In genomic region chr3:177554900-177555759, GRCh38 we compare ENCODE assay signal across 9 cellular contexts.
DNase-seq lines count a peak whose midpoint lies in the region; ATAC-seq and TF ChIP-seq lines count a peak whose summit lies in the region.
"Had no signal": no experiment of that assay in that cellular context is flagged by ENCODE, and none has a peak within 500 bp of the region (broad histone marks: within the 10 kb centered on the region; RNA-seq: fewer than 3 reads in every experiment).

No MANE protein-coding gene starts in this region.

- peak overlapping the region in 5 of 7 donors; percentile 27 to 76 (median 58) for H3K27ac Mint-ChIP-seq in CD4-positive, alpha-beta memory T cell
- no peak overlapping the region for H3K27ac Mint-ChIP-seq in mesothelial cell of epicardium
- H3K27ac Mint-ChIP-seq: activated T-cell treated with anti-CD3 and anti-CD28 coated beads, Interleukin-2, amount 50 U/mL, for 72 hours had no signal

- no peak for TF ChIP-seq POLR2A in testis (IDR thresholded peaks at IDR 0.05)

- peak overlapping the region; percentile 40 for H3K9ac ChIP-seq in MM.1S (ENCODE audit: low read length)
- H3K9ac ChIP-seq in mammary epithelial cell (ENCODE audit: insufficient read depth, low read length): no peak overlapping the region

- no peaks in the 10 kb centered on the region for H4K20me1 ChIP-seq in MM.1S (ENCODE audit: insufficient read depth, low read length)
- H4K20me1 ChIP-seq in mammary epithelial cell (ENCODE audit: insufficient read depth, low read length): no peaks in the 10 kb centered on the region

- ATAC-seq in lung (ENCODE audit: insufficient read depth, low FRiP score) (peak; percentile 61), HG03442 (IDR thresholded peaks at IDR 0.05; ENCODE audit: unreplicated experiment) (no peak)
- ATAC-seq: activated T-cell treated with anti-CD3 and anti-CD28 coated beads, Interleukin-2, amount 50 U/mL, for 72 hours had no signal

- H3K27me3 ChIP-seq in CD4-positive, alpha-beta memory T cell (ENCODE audit: insufficient read depth, low read length): no peaks in the 10 kb centered on the region
- H3K27me3 ChIP-seq in MM.1S (replicated peaks; ENCODE audit: insufficient read depth, low read length): no peaks in the 10 kb centered on the region
- H3K27me3 ChIP-seq in mammary epithelial cell (ENCODE audit: insufficient read depth, low read length): no peaks in the 10 kb centered on the region
- H3K27me3 ChIP-seq in lung (ENCODE audit: control insufficient read depth, insufficient read depth): no peaks in the 10 kb centered on the region
- no peaks in the 10 kb centered on the region for H3K27me3 ChIP-seq in testis

- peaks cover 47 to 78% (median 57%) of the 10 kb centered on the region in 4 donors for H3K4me1 Mint-ChIP-seq in CD4-positive, alpha-beta memory T cell
- peaks cover 4% of the 10 kb centered on the region for H3K4me1 Mint-ChIP-seq in mesothelial cell of epicardium

- no peaks in the 10 kb centered on the region for H3K36me3 Mint-ChIP-seq in CD4-positive, alpha-beta memory T cell
- H3K36me3 Mint-ChIP-seq in mesothelial cell of epicardium: no peaks in the 10 kb centered on the region

- DNase-seq in CD4-positive, alpha-beta memory T cell: no peak
- DNase-seq in MM.1S (peak; percentile 96), mammary epithelial cell (peak; percentile 80), lung (ENCODE audit: low spot score) (peak; percentile 35), mesothelial cell of epicardium (ENCODE audit: low spot score in 2 of 2, unreplicated experiment in 2 of 2) (no peak), testis (no peak), HUDEP-2 (lab: John Stamatoyannopoulos, UW; ENCODE audit: unreplicated experiment in 76 of 76) (no peak)

- no peak overlapping the region for H3K4me3 ChIP-seq in CD4-positive, alpha-beta memory T cell (ENCODE audit: low read length in 2 of 2)
- H3K4me3 ChIP-seq in MM.1S (ENCODE audit: low read length) (peak overlapping the region; percentile 14), mammary epithelial cell (replicated peaks in 1 of 3; ENCODE audit: insufficient read depth in 1 of 3, low read depth in 2 of 3, low read length in 3 of 3) (no peak overlapping the region), lung (no peak overlapping the region), testis (no peak overlapping the region)

- no peaks in the 10 kb centered on the region for H3K9me2 ChIP-seq in MM.1S (replicated peaks; ENCODE audit: insufficient read depth, low read length)

- CTCF ChIA-PET in CD4-positive, alpha-beta memory T cell (lab: Charles Lee; ENCODE audit: partially characterized antibody): interaction anchor here (1.0 to 1.4 kb wide), 2 partner anchors 19 to 39 kb away, joined by 3 to 4 read pairs; no protein-coding TSS in a partner anchor
- CTCF ChIA-PET in mammary epithelial cell (lab: Charles Lee; ENCODE audit: low non-redundant PET): interaction anchor here (0.9 kb wide), 1 partner anchor 92 kb away, joined by 3 read pairs; no protein-coding TSS in a partner anchor

- H3K79me2 ChIP-seq in MM.1S (ENCODE audit: low read length) (no peaks in the 10 kb centered on the region), mammary epithelial cell (ENCODE audit: insufficient read depth, low read length) (no peaks in the 10 kb centered on the region)

- intact Hi-C loops in CD4-positive, alpha-beta memory T cell (cut with micrococcal nuclease): no loop called here
- intact Hi-C loops in mammary epithelial cell (cut with micrococcal nuclease) (no loop called here), testis (cut with DNase I; ENCODE audit: low total_unique reads) (no loop called here)

- no peaks in the 10 kb centered on the region for H3K9me3 Mint-ChIP-seq in CD4-positive, alpha-beta memory T cell
- peaks cover 7% of the 10 kb centered on the region for H3K9me3 Mint-ChIP-seq in mesothelial cell of epicardium
- H3K9me3 Mint-ChIP-seq: activated T-cell treated with anti-CD3 and anti-CD28 coated beads, Interleukin-2, amount 50 U/mL, for 72 hours had no signal

- no TSS peak for BruUV-seq in mammary epithelial cell (replicated peaks; lab: Mats Ljungman, UMichigan)

- POLR2A ChIA-PET in CD4-positive, alpha-beta memory T cell (lab: Charles Lee; ENCODE audit: partially characterized antibody): interaction anchor here (0.6 to 1.1 kb wide), 2 partner anchors 16 to 43 kb away, joined by 3 to 5 read pairs; no protein-coding TSS in a partner anchor

- dilution Hi-C loops in mammary epithelial cell (cut with HindIII; ENCODE audit: low sequenced_read_pairs): no loop called here

- in situ Hi-C loops in mammary epithelial cell (cut with MboI; ENCODE audit: low sequenced_read_pairs in 2 of 2): no loop called here

- WGBS in mammary epithelial cell (ENCODE audit: low coverage, missing lambda C conversion rate): 75% methylated on average over 2 of the region's 2 CpGs
- 73 to 85% methylated on average over 2 of the region's 2 CpGs for WGBS in lung, 2 donors
- WGBS in testis, 2 donors: 87 to 94% methylated on average over 2 of the region's 2 CpGs

- H3K4me1 ChIP-seq in CD4-positive, alpha-beta memory T cell (ENCODE audit: insufficient read depth, low read length): peaks cover 48% of the 10 kb centered on the region
- H3K4me1 ChIP-seq in MM.1S (ENCODE audit: low read length) (peaks cover 46% of the 10 kb centered on the region), mammary epithelial cell (ENCODE audit: insufficient read depth, low read length) (peaks cover 8% of the 10 kb centered on the region), lung (ENCODE audit: control insufficient read depth in 2 of 2, insufficient read depth in 2 of 2, low read length in 2 of 2) (peaks cover 0 to 5% of the 10 kb centered on the region in 2 donors), testis (no peaks in the 10 kb centered on the region)

- peak overlapping the region in 4 of 8 donors; percentile 15 to 53 (median 31) for H3K4me3 Mint-ChIP-seq in CD4-positive, alpha-beta memory T cell
- H3K4me3 Mint-ChIP-seq in mesothelial cell of epicardium: no peak overlapping the region
- H3K4me3 Mint-ChIP-seq: activated T-cell treated with anti-CD3 and anti-CD28 coated beads, Interleukin-2, amount 50 U/mL, for 72 hours had no signal

- H3K36me3 ChIP-seq in CD4-positive, alpha-beta memory T cell (ENCODE audit: insufficient read depth, low read length): no peaks in the 10 kb centered on the region
- no peaks in the 10 kb centered on the region for H3K36me3 ChIP-seq in MM.1S (replicated peaks; ENCODE audit: insufficient read depth, low read length)
- H3K36me3 ChIP-seq in mammary epithelial cell (ENCODE audit: insufficient read depth, low read length): no peaks in the 10 kb centered on the region
- H3K36me3 ChIP-seq in lung (ENCODE audit: control insufficient read depth in 2 of 2, insufficient read depth in 2 of 2, low read length in 2 of 2): no peaks in the 10 kb centered on the region
- H3K36me3 ChIP-seq in testis (ENCODE audit: low read depth, missing control alignments): no peaks in the 10 kb centered on the region

- H2AFZ ChIP-seq in MM.1S (ENCODE audit: low read length): peak overlapping the region; percentile 26
- H2AFZ ChIP-seq in mammary epithelial cell (ENCODE audit: low read depth, low read length): peak overlapping the region; percentile 51

- no peak overlapping the region for H3K27ac ChIP-seq in CD4-positive, alpha-beta memory T cell (ENCODE audit: low read depth, low read length)
- peak overlapping the region; percentile 82 for H3K27ac ChIP-seq in MM.1S (ENCODE audit: low read length)
- no peak overlapping the region for H3K27ac ChIP-seq in mammary epithelial cell (ENCODE audit: insufficient read depth, low read depth, low read length)
- no peak overlapping the region for H3K27ac ChIP-seq in lung (ENCODE audit: low read depth in 1 of 2, low read length in 1 of 2)
- H3K27ac ChIP-seq in testis: no peak overlapping the region

- no peaks in the 10 kb centered on the region for H3K27me3 Mint-ChIP-seq in CD4-positive, alpha-beta memory T cell
- H3K27me3 Mint-ChIP-seq in mesothelial cell of epicardium (ENCODE audit: low read depth): no peaks in the 10 kb centered on the region

- no peaks in the 10 kb centered on the region for H3K9me3 ChIP-seq in CD4-positive, alpha-beta memory T cell (ENCODE audit: control insufficient read depth in 1 of 2, low read length in 2 of 2)
- H3K9me3 ChIP-seq in MM.1S (replicated peaks; ENCODE audit: insufficient read depth, low read length): no peaks in the 10 kb centered on the region
- H3K9me3 ChIP-seq in mammary epithelial cell (replicated peaks; ENCODE audit: insufficient read depth, low read length): no peaks in the 10 kb centered on the region
- H3K9me3 ChIP-seq in lung (ENCODE audit: control insufficient read depth in 2 of 2, insufficient read depth in 1 of 2, low read length in 1 of 2): no peaks in the 10 kb centered on the region
- H3K9me3 ChIP-seq in testis: no peaks in the 10 kb centered on the region

- peaks cover 33% of the 10 kb centered on the region for H3F3A ChIP-seq in MM.1S (ENCODE audit: insufficient read depth, low read length)

- TF ChIP-seq CTCF in MM.1S (IDR thresholded peaks at IDR 0.05; ENCODE audit: low read length): no peak
- no peak for TF ChIP-seq CTCF in mammary epithelial cell (conservative IDR thresholded peaks at IDR 0.05 in 1 of 2, IDR thresholded peaks at IDR 0.05 in 1 of 2; ENCODE audit: extremely low read depth in 1 of 2, insufficient read depth in 1 of 2, low read depth in 1 of 2, low read length in 2 of 2)
- TF ChIP-seq CTCF in lung (IDR thresholded peaks at IDR 0.05; ENCODE audit: control extremely low read depth, extremely low read depth): no peak
- no peak for TF ChIP-seq CTCF in mesothelial cell of epicardium (IDR thresholded peaks at IDR 0.05; ENCODE audit: unreplicated experiment)
- TF ChIP-seq CTCF in testis (IDR thresholded peaks at IDR 0.05): no peak

- H3K4me2 ChIP-seq in MM.1S (ENCODE audit: low read depth, low read length): peak overlapping the region; percentile 57
- no peak overlapping the region for H3K4me2 ChIP-seq in mammary epithelial cell (ENCODE audit: insufficient read depth, low read depth, low read length)

Comparison
In these comparisons a context has a peak if more than half of its experiments do, and no peak if none do; other contexts are left out.
1. DNase-seq: peak in MM.1S (single experiment), mammary epithelial cell (single experiment) and lung (single experiment); none in CD4-positive, alpha-beta memory T cell (0 of 5), mesothelial cell of epicardium (0 of 2), testis (single experiment) and HUDEP-2 (0 of 76).